ENCODE assay signal across 23 cellular contexts in the genomic region with DNA sequence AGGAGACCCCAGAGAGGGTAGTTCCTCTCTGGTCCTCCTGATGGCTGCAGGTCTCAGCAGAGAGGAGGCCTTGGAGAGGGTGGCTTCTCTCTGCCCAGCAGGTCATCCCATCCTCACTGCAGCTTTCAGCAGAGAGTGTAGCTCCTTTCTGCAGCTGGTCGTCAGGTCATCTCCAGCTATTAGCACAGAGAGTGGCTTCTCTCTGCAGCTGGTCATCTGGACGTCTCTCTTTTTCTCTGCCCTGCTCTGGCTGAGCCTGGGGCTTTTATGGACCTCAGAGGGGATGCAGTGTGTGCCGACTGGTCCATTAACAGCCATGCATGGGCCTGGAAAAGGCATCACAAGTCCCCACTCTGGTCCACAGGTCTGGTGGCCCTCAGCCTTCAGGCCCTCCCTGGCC. TPM values are rescaled to one million over a fixed set of nuclear protein-coding genes. Genes with fewer than 3 reads are reported as not detected.
A peak's percentile ranks its signal among the peaks of the same experiment; 100 is the strongest.
DNase-seq lines count a peak whose midpoint lies in the region; ATAC-seq, FAIRE-seq and TF ChIP-seq lines count a peak whose summit lies in the region.
"Had no signal": no experiment of that assay in that cellular context is flagged by ENCODE, and none has a peak within 500 bp of the region (broad histone marks: within the 10 kb centered on the region; RNA-seq: fewer than 3 reads in every experiment).

No MANE protein-coding gene starts in this region.

- POLR2A ChIA-PET in HepG2 (lab: Yijun Ruan, JAX) (interaction anchor here (1.1 kb wide), 1 partner anchor 20 kb away, joined by 4 read pairs; a partner anchor contains a TSS), GM12878 (lab: Charles Lee) (interaction anchor here (0.6 to 2.5 kb wide), 5 partner anchors 9 to 79 kb away, joined by 3 to 15 read pairs (median 6); no protein-coding TSS in a partner anchor)

- FAIRE-seq in HepG2 (lab: Jason Lieb, UNC) (no peak), GM12878 (lab: Jason Lieb, UNC) (no peak), GM19239 (lab: Jason Lieb, UNC) (no peak)
- FAIRE-seq: GM18507, H54 had no signal

- DNase-seq in HepG2 (ENCODE audit: low spot score): no peak
- DNase-seq in right lobe of liver: no peak
- DNase-seq in GM12878 (ENCODE audit: low read depth, low spot score): no peak
- DNase-seq in mesenchymal stem cell: no peak
- no peak for DNase-seq in posterior vena cava (ENCODE audit: low spot score)
- DNase-seq in putamen (ENCODE audit: low spot score): no peak
- DNase-seq in GM19239 (ENCODE audit: insufficient read length, low spot score): no peak
- DNase-seq: 8988T; Calu3; CD4-positive, alpha-beta memory T cell; HFFc6; Kasumi-1; MG63; NCI-H1048; NCI-H1436; NCI-H1930; NCI-H226; NCI-H524 treated with DMSO at 0.1 percent for 48 hours had no signal

- H2BK5ac ChIP-seq in mesenchymal stem cell (ENCODE audit: low read depth, low read length, poor library complexity, severe bottlenecking): no peak overlapping the region

- H3K9ac ChIP-seq in HepG2 (ENCODE audit: insufficient read depth, low read depth, low read length) (no peak overlapping the region), GM12878 (ENCODE audit: control insufficient read depth, insufficient read depth, low read length) (no peak overlapping the region), mesenchymal stem cell (ENCODE audit: low read length) (no peak overlapping the region)

- TF ChIP-seq POLR2A in HepG2 (IDR thresholded peaks at IDR 0.05; ENCODE audit: insufficient read depth in 1 of 2, low read depth in 2 of 2, low read length in 2 of 2): no peak
- no peak for TF ChIP-seq POLR2A in right lobe of liver (IDR thresholded peaks at IDR 0.05)
- TF ChIP-seq POLR2A in GM12878 (IDR thresholded peaks at IDR 0.05; ENCODE audit: low read depth, low read length): no peak

- H3K9me3 ChIP-seq in HepG2 (ENCODE audit: low read length): no peaks in the 10 kb centered on the region
- no peaks in the 10 kb centered on the region for H3K9me3 ChIP-seq in right lobe of liver
- peaks cover 14% of the 10 kb centered on the region; the same call in 2 of the 3 replicates for H3K9me3 ChIP-seq in GM12878 (replicated peaks; ENCODE audit: control insufficient read depth, insufficient read depth, low read length)
- no peaks in the 10 kb centered on the region for H3K9me3 ChIP-seq in mesenchymal stem cell (ENCODE audit: control insufficient read depth, low read length)
- H3K9me3 ChIP-seq: MG63, SJSA1 had no signal

- peaks cover 22% of the 10 kb centered on the region; the same call in 1 of the 2 replicates for H3K4me1 ChIP-seq in HepG2 (ENCODE audit: insufficient read depth, low read length)
- no peaks in the 10 kb centered on the region for H3K4me1 ChIP-seq in right lobe of liver
- H3K4me1 ChIP-seq in GM12878 (ENCODE audit: control insufficient read depth, insufficient read depth, low read length): peaks cover 28% of the 10 kb centered on the region
- peaks cover 4% of the 10 kb centered on the region for H3K4me1 ChIP-seq in mesenchymal stem cell (ENCODE audit: control insufficient read depth, insufficient read depth, low read depth, low read length)

- H2BK15ac ChIP-seq in mesenchymal stem cell (ENCODE audit: low read depth, poor library complexity, severe bottlenecking): peak overlapping the region; percentile 19

- RAD21 ChIA-PET in GM12878 (lab: Charles Lee; ENCODE audit: unreplicated experiment): interaction anchor here (0.7 to 1.4 kb wide), 6 partner anchors 15 to 91 kb away, joined by 3 to 4 read pairs (median 4); no protein-coding TSS in a partner anchor

- H3K4me3 ChIP-seq in HepG2 (replicated peaks in 1 of 3; ENCODE audit: insufficient read depth in 1 of 3, low read depth in 2 of 3, low read length in 3 of 3) (peak overlapping the region in 1 of 3 experiments; percentile 59; a peak in 1 of 6 replicates), right lobe of liver (no peak overlapping the region), GM12878 (no peak overlapping the region), mesenchymal stem cell (ENCODE audit: insufficient read depth in 1 of 2, low read depth in 1 of 2, low read length in 2 of 2) (no peak overlapping the region)
- H3K4me3 ChIP-seq: MG63, SJSA1 had no signal

- BruUV-seq in HepG2 (replicated peaks; lab: Mats Ljungman, UMichigan) (no TSS peak), GM12878 (replicated peaks; lab: Mats Ljungman, UMichigan) (no TSS peak)

- TF ChIP-seq EP300 in HepG2 (IDR thresholded peaks at IDR 0.05; ENCODE audit: low read depth in 2 of 2, low read length in 2 of 2): no peak
- TF ChIP-seq EP300 in HepG2 (CRISPR knock-in tag; IDR thresholded peaks at IDR 0.05; ENCODE audit: borderline replicate concordance): no peak
- no peak for TF ChIP-seq EP300 in GM12878 (IDR thresholded peaks at IDR 0.05; ENCODE audit: borderline replicate concordance in 1 of 2, control insufficient read depth in 1 of 2, low read depth in 2 of 2, low read length in 2 of 2)

- H2AK5ac ChIP-seq in mesenchymal stem cell (ENCODE audit: low read length, severe bottlenecking): no peak overlapping the region

- intact Hi-C loops in HepG2 (cut with micrococcal nuclease; ENCODE audit: unreplicated experiment): no loop called here
- intact Hi-C loops in right lobe of liver (cut with DNase I): no loop called here
- intact Hi-C loops in GM12878 (cut with micrococcal nuclease; ENCODE audit: unreplicated experiment): loop anchor here (5.0 kb wide), 1 partner anchor 41 kb away; a partner anchor contains a TSS
- intact Hi-C loops in posterior vena cava (cut with DNase I): no loop called here

- H3K14ac ChIP-seq in mesenchymal stem cell (ENCODE audit: low read length in 2 of 2): no peak overlapping the region

- H2AFZ ChIP-seq in HepG2 (ENCODE audit: low read length): no peak overlapping the region
- no peak overlapping the region for H2AFZ ChIP-seq in GM12878 (ENCODE audit: control insufficient read depth, low read depth, low read length)
- no peak overlapping the region for H2AFZ ChIP-seq in mesenchymal stem cell (ENCODE audit: low read depth, low read length)

- no peak overlapping the region for H4K91ac ChIP-seq in mesenchymal stem cell (ENCODE audit: low read length)

- H2BK120ac ChIP-seq in mesenchymal stem cell (ENCODE audit: low read depth, low read length): no peak overlapping the region

- no peaks in the 10 kb centered on the region for H3K79me1 ChIP-seq in mesenchymal stem cell (replicated peaks; ENCODE audit: low read length, poor library complexity, severe bottlenecking)

- no peaks in the 10 kb centered on the region for H3K27me3 ChIP-seq in HepG2 (ENCODE audit: control insufficient read depth in 1 of 2, insufficient read depth in 2 of 2, low read length in 2 of 2)
- no peaks in the 10 kb centered on the region for H3K27me3 ChIP-seq in right lobe of liver
- no peaks in the 10 kb centered on the region for H3K27me3 ChIP-seq in GM12878 (replicated peaks in 1 of 2; ENCODE audit: control insufficient read depth in 2 of 2, insufficient read depth in 2 of 2, low read length in 1 of 2)
- H3K27me3 ChIP-seq in mesenchymal stem cell (ENCODE audit: control insufficient read depth in 1 of 2, insufficient read depth in 1 of 2, low read length in 2 of 2): peaks cover 6 to 21% of the 10 kb centered on the region in 2 experiments
- H3K27me3 ChIP-seq: MG63, SJSA1 had no signal

- CTCF ChIA-PET in HepG2 (lab: Yijun Ruan, JAX; ENCODE audit: low intra/inter-chr PET ratio, low total read pairs) (no interaction called here), GM12878 (lab: Yijun Ruan, JAX) (interaction anchor here (0.7 to 2.8 kb wide), 5 partner anchors 13 to 218 kb away, joined by 3 to 8 read pairs (median 4); no protein-coding TSS in a partner anchor)

- no peaks in the 10 kb centered on the region for H3K79me2 ChIP-seq in HepG2 (ENCODE audit: insufficient read depth, low read length)
- H3K79me2 ChIP-seq in GM12878 (ENCODE audit: control insufficient read depth, insufficient read depth, low read length): no peaks in the 10 kb centered on the region

- H3K27ac ChIP-seq in HepG2 (ENCODE audit: extremely low read length, insufficient read depth, low read length) (no peak overlapping the region), right lobe of liver (no peak overlapping the region), GM12878 (ENCODE audit: control insufficient read depth, insufficient read depth) (no peak overlapping the region), mesenchymal stem cell (ENCODE audit: low read length, poor library complexity, severe bottlenecking) (no peak overlapping the region)
- H3K27ac ChIP-seq: SJSA1 had no signal

- H4K8ac ChIP-seq in mesenchymal stem cell (ENCODE audit: low read length): no peak overlapping the region

- H3K4me2 ChIP-seq in HepG2 (ENCODE audit: low read depth, low read length) (peak overlapping the region; percentile 73), GM12878 (ENCODE audit: control insufficient read depth, insufficient read depth) (no peak overlapping the region), mesenchymal stem cell (ENCODE audit: low read length, poor library complexity, severe bottlenecking) (no peak overlapping the region)

- TF ChIP-seq CTCF in HepG2 (CRISPR knock-in tag; IDR thresholded peaks at IDR 0.05) (no peak), right lobe of liver (IDR thresholded peaks at IDR 0.05) (no peak), GM12878 (IDR thresholded peaks at IDR 0.05 in 2 of 3, conservative IDR thresholded peaks at IDR 0.05 in 1 of 3; ENCODE audit: control insufficient read depth in 2 of 3, extremely low read depth in 1 of 3, insufficient read depth in 1 of 3, low read depth in 3 of 3, low read length in 3 of 3) (no peak)

- WGBS in HepG2 (ENCODE audit: low lambda C conversion rate): 14% methylated on average over 2 of the region's 3 CpGs
- no CpG with 5 or more reads among the region's 3 CpGs for WGBS in right lobe of liver (ENCODE audit: insufficient coverage, low coverage, low lambda C conversion rate, missing lambda C conversion rate)
- WGBS in GM12878 (ENCODE audit: insufficient coverage, insufficient replicate concordance, low lambda C conversion rate, missing lambda C conversion rate): 75% methylated on average over 3 of the region's 3 CpGs
- 65% methylated on average over 3 of the region's 3 CpGs for WGBS in mesenchymal stem cell

- no peak overlapping the region for H3K23ac ChIP-seq in mesenchymal stem cell (ENCODE audit: low read length in 2 of 2)

- H4K20me1 ChIP-seq in HepG2 (ENCODE audit: insufficient read depth, low read length) (no peaks in the 10 kb centered on the region), GM12878 (ENCODE audit: control insufficient read depth, insufficient read depth) (no peaks in the 10 kb centered on the region)

- H3K18ac ChIP-seq in mesenchymal stem cell (ENCODE audit: low read depth in 1 of 2, low read length in 2 of 2): no peak overlapping the region

- no peak for TF ChIP-seq RAD21 in HepG2 (CRISPR knock-in tag; IDR thresholded peaks at IDR 0.05)
- TF ChIP-seq RAD21 in GM12878 (IDR thresholded peaks at IDR 0.05; ENCODE audit: insufficient read depth, low read depth, low read length): no peak

- H3K36me3 ChIP-seq in HepG2 (replicated peaks in 1 of 2; ENCODE audit: control insufficient read depth in 1 of 2, insufficient read depth in 2 of 2, low read length in 2 of 2): no peaks in the 10 kb centered on the region
- H3K36me3 ChIP-seq in right lobe of liver: no peaks in the 10 kb centered on the region
- no peaks in the 10 kb centered on the region for H3K36me3 ChIP-seq in GM12878 (ENCODE audit: control insufficient read depth in 2 of 2, insufficient read depth in 2 of 2, low read length in 1 of 2)
- H3K36me3 ChIP-seq in mesenchymal stem cell (ENCODE audit: control insufficient read depth in 1 of 2, insufficient read depth in 2 of 2, low read depth in 1 of 2, low read length in 2 of 2): no peaks in the 10 kb centered on the region
- H3K36me3 ChIP-seq: MG63, SJSA1 had no signal

- ATAC-seq in HepG2 (peak; percentile 46), right lobe of liver (no peak), GM12878 (no peak), GM21825 (IDR thresholded peaks at IDR 0.05; ENCODE audit: unreplicated experiment) (no peak)

- H3K4ac ChIP-seq in mesenchymal stem cell (ENCODE audit: low read depth in 1 of 2, low read length in 2 of 2): no peak overlapping the region

- in situ Hi-C loops in HepG2 (cut with HindIII; ENCODE audit: extremely low pct_ligation_motif_present, low pct_unique_long_range_greater_than_20kb): no loop called here
- in situ Hi-C loops in GM12878 (cut with MboI): no loop called here

- H2BK12ac ChIP-seq in mesenchymal stem cell (ENCODE audit: low read length in 2 of 2): no peak overlapping the region

- SMC1A ChIA-PET in GM12878 (lab: Charles Lee; ENCODE audit: uncharacterized antibody, unreplicated experiment): interaction anchor here (0.9 to 1.9 kb wide), 3 partner anchors 11 to 83 kb away, joined by 3 to 5 read pairs (median 4); no protein-coding TSS in a partner anchor

RNA-seq across cellular contexts. Expression of a gene that starts 20.3 kb away (rescaled TPM):
- total RNA-seq in HepG2 (2016; rRNA removed; fragmentation: Illumina TruSeq; extraction: Trizol): 0.20 and 1.0 TPM in 2 replicates
- 0.26 and 0.30 TPM in 2 replicates for total RNA-seq in HepG2 (2016; cell fraction: cytosol; rRNA removed; fragmentation: Illumina TruSeq; extraction: Trizol; ENCODE audit: low read depth)
- 0.25 and 0.84 TPM in 2 replicates for total RNA-seq in HepG2 (2016; cell fraction: insoluble cytoplasmic fraction; rRNA removed; fragmentation: Illumina TruSeq; extraction: Trizol)
- total RNA-seq in HepG2 (2016; cell fraction: membrane; rRNA removed; fragmentation: Illumina TruSeq; extraction: Trizol): 0.49 and 0.62 TPM in 2 replicates
- 0.78 and 0.90 TPM in 2 replicates for total RNA-seq in HepG2 (2016; cell fraction: nucleus; rRNA removed; fragmentation: Illumina TruSeq; extraction: Trizol)
- 1.5 and 1.8 TPM in 2 replicates for polyA plus RNA-seq in HepG2 (2011; rRNA removed)
- polyA plus RNA-seq in HepG2 (2011; cell fraction: cytosol; rRNA removed): 1.0 and 1.7 TPM in 2 replicates
- 1.2 and 1.4 TPM in 2 replicates for polyA plus RNA-seq in HepG2 (2011; cell fraction: nucleus; rRNA removed)
- 1.5 and 2.6 TPM in 2 replicates for polyA plus RNA-seq in HepG2 (2012)
- polyA plus RNA-seq in HepG2 (2016; cell fraction: cytosol; fragmentation: Illumina TruSeq; extraction: Trizol; ENCODE audit: low read depth): 0.10 and 0.31 TPM in 2 replicates
- 0.24 and 0.45 TPM in 2 replicates for polyA plus RNA-seq in HepG2 (2016; cell fraction: insoluble cytoplasmic fraction; fragmentation: Illumina TruSeq; extraction: Trizol; ENCODE audit: low read depth)
- polyA plus RNA-seq in HepG2 (2016; cell fraction: membrane; fragmentation: Illumina TruSeq; extraction: Trizol; ENCODE audit: low read depth): 0.22 and 0.38 TPM in 2 replicates
- polyA plus RNA-seq in HepG2 (2016; cell fraction: nucleus; fragmentation: Illumina TruSeq; extraction: Trizol; ENCODE audit: insufficient read depth, low read depth): 1.9 and 2.1 TPM in 2 replicates
- polyA minus RNA-seq in HepG2 (2011; rRNA and poly(A)+ RNA removed; ENCODE audit: low replicate concordance): 1.4 and 15.3 TPM in 2 replicates
- polyA minus RNA-seq in HepG2 (2011; cell fraction: cytosol; rRNA and poly(A)+ RNA removed): 0.40 and 1.7 TPM in 2 replicates
- 1.2 and 1.5 TPM in 2 replicates for polyA minus RNA-seq in HepG2 (2011; cell fraction: nucleus; rRNA and poly(A)+ RNA removed)
- 1 to 10 TPM in 1 of 6 experiments, under 1 TPM in 2, not detected in 3; 0.27 to 1.6 (median 0.55) TPM for total RNA-seq in right lobe of liver
- total RNA-seq in GM12878 (2013; cell fraction: nucleolus; rRNA removed): 48.6 and 53.3 TPM in 2 replicates
- total RNA-seq in GM12878 (2014; rRNA removed): 72.8 and 75.3 TPM in 2 replicates
- 20.9 and 22.7 TPM in 2 replicates for total RNA-seq in GM12878 (2014; rRNA removed; fragmentation: Illumina TruSeq; extraction: Trizol)
- 60.1 TPM in 2 replicates for total RNA-seq in GM12878 (2021)
- 20.3 TPM for polyA plus RNA-seq in GM12878 (2011; ENCODE audit: low read depth)
- polyA plus RNA-seq in GM12878 (2011; rRNA removed): 24.6 and 33.3 TPM in 2 replicates
- 31.1 and 35.9 TPM in 2 replicates for polyA plus RNA-seq in GM12878 (2011; cell fraction: cytosol; rRNA removed)
- 21.7 and 29.6 TPM in 2 replicates for polyA plus RNA-seq in GM12878 (2011; cell fraction: nucleus; rRNA removed)
- 41.9 and 76.9 TPM in 2 replicates for polyA plus RNA-seq in GM12878 (2012)
- polyA plus RNA-seq in GM12878 (2014; fragmentation: Illumina TruSeq; extraction: Trizol): 13.4 and 14.7 TPM in 2 replicates
- polyA plus RNA-seq in GM12878 (2014; fragmentation: Nextera tagmentation; extraction: Ambion mirVana): 10 to 100 TPM in 1 of 2 experiments, 1 to 10 TPM in 1; 6.2 to 12.8 TPM
- 46.8 and 48.0 TPM in 2 replicates for polyA plus RNA-seq in GM12878 (2014; rRNA removed)
- 10 to 100 TPM; 20.7 to 21.5 TPM for polyA plus RNA-seq in GM12878 (2016; fragmentation: Nextera tagmentation; extraction: Ambion mirVana)
- polyA minus RNA-seq in GM12878 (2011; rRNA and poly(A)+ RNA removed): 11.6 and 25.0 TPM in 2 replicates
- 19.6 and 29.1 TPM in 2 replicates for polyA minus RNA-seq in GM12878 (2011; cell fraction: cytosol; rRNA and poly(A)+ RNA removed)
- 14.4 and 18.5 TPM in 2 replicates for polyA minus RNA-seq in GM12878 (2011; cell fraction: nucleus; rRNA and poly(A)+ RNA removed)
- 3.2 TPM for polyA plus RNA-seq in mesenchymal stem cell (2013, experiment 1 of 2)
- 3.4 TPM for polyA plus RNA-seq in mesenchymal stem cell (2013, experiment 2 of 2)
- total RNA-seq in posterior vena cava: under 1 TPM; 0.42 to 0.67 TPM

RNA-seq across cellular contexts. Expression of a gene that starts 39.9 kb away (rescaled TPM):
- not detected in 2 replicates for total RNA-seq in HepG2 (2016; rRNA removed; fragmentation: Illumina TruSeq; extraction: Trizol)
- not detected in 2 replicates for total RNA-seq in HepG2 (2016; cell fraction: cytosol; rRNA removed; fragmentation: Illumina TruSeq; extraction: Trizol; ENCODE audit: low read depth)
- total RNA-seq in HepG2 (2016; cell fraction: insoluble cytoplasmic fraction; rRNA removed; fragmentation: Illumina TruSeq; extraction: Trizol): not detected in 2 replicates
- total RNA-seq in HepG2 (2016; cell fraction: membrane; rRNA removed; fragmentation: Illumina TruSeq; extraction: Trizol): not detected in 2 replicates
- total RNA-seq in HepG2 (2016; cell fraction: nucleus; rRNA removed; fragmentation: Illumina TruSeq; extraction: Trizol): not detected in 2 replicates
- polyA plus RNA-seq in HepG2 (2011; rRNA removed): 0.13 and 0.51 TPM in 2 replicates
- polyA plus RNA-seq in HepG2 (2011; cell fraction: cytosol; rRNA removed): 0.40 and 0.45 TPM in 2 replicates
- polyA plus RNA-seq in HepG2 (2011; cell fraction: nucleus; rRNA removed): 0.80 TPM in 2 replicates
- 0.37 TPM in 1 of 2 replicates, not detected in the other for polyA plus RNA-seq in HepG2 (2012)
- polyA plus RNA-seq in HepG2 (2016; cell fraction: cytosol; fragmentation: Illumina TruSeq; extraction: Trizol; ENCODE audit: low read depth): not detected in 2 replicates
- not detected in 2 replicates for polyA plus RNA-seq in HepG2 (2016; cell fraction: insoluble cytoplasmic fraction; fragmentation: Illumina TruSeq; extraction: Trizol; ENCODE audit: low read depth)
- polyA plus RNA-seq in HepG2 (2016; cell fraction: membrane; fragmentation: Illumina TruSeq; extraction: Trizol; ENCODE audit: low read depth): not detected in 2 replicates
- not detected in 2 replicates for polyA plus RNA-seq in HepG2 (2016; cell fraction: nucleus; fragmentation: Illumina TruSeq; extraction: Trizol; ENCODE audit: insufficient read depth, low read depth)
- 0.22 and 1.2 TPM in 2 replicates for polyA minus RNA-seq in HepG2 (2011; rRNA and poly(A)+ RNA removed; ENCODE audit: low replicate concordance)
- polyA minus RNA-seq in HepG2 (2011; cell fraction: cytosol; rRNA and poly(A)+ RNA removed): not detected in 2 replicates
- polyA minus RNA-seq in HepG2 (2011; cell fraction: nucleus; rRNA and poly(A)+ RNA removed): not detected in 2 replicates
- not detected for total RNA-seq in right lobe of liver
- total RNA-seq in GM12878 (2013; cell fraction: nucleolus; rRNA removed): 147 and 150 TPM in 2 replicates
- 421 and 441 TPM in 2 replicates for total RNA-seq in GM12878 (2014; rRNA removed)
- total RNA-seq in GM12878 (2014; rRNA removed; fragmentation: Illumina TruSeq; extraction: Trizol): 151 and 155 TPM in 2 replicates
- 269 and 285 TPM in 2 replicates for total RNA-seq in GM12878 (2021)
- 88.8 TPM for polyA plus RNA-seq in GM12878 (2011; ENCODE audit: low read depth)
- 117 and 262 TPM in 2 replicates for polyA plus RNA-seq in GM12878 (2011; rRNA removed)
- 434 and 636 TPM in 2 replicates for polyA plus RNA-seq in GM12878 (2011; cell fraction: cytosol; rRNA removed)
- polyA plus RNA-seq in GM12878 (2011; cell fraction: nucleus; rRNA removed): 321 and 457 TPM in 2 replicates
- 227 and 312 TPM in 2 replicates for polyA plus RNA-seq in GM12878 (2012)
- 9.4 and 52.9 TPM in 2 replicates for polyA plus RNA-seq in GM12878 (2014; fragmentation: Illumina TruSeq; extraction: Trizol)
- polyA plus RNA-seq in GM12878 (2014; fragmentation: Nextera tagmentation; extraction: Ambion mirVana): 10 to 100 TPM; 16.4 to 35.8 TPM
- polyA plus RNA-seq in GM12878 (2014; rRNA removed): 405 and 437 TPM in 2 replicates
- polyA plus RNA-seq in GM12878 (2016; fragmentation: Nextera tagmentation; extraction: Ambion mirVana): 100 to 1,000 TPM; 348 to 371 TPM
- polyA minus RNA-seq in GM12878 (2011; rRNA and poly(A)+ RNA removed): 149 and 245 TPM in 2 replicates
- polyA minus RNA-seq in GM12878 (2011; cell fraction: cytosol; rRNA and poly(A)+ RNA removed): 94.1 and 120 TPM in 2 replicates
- polyA minus RNA-seq in GM12878 (2011; cell fraction: nucleus; rRNA and poly(A)+ RNA removed): 56.8 and 85.8 TPM in 2 replicates
- polyA plus RNA-seq in mesenchymal stem cell (2013, experiment 1 of 2): not detected
- not detected for polyA plus RNA-seq in mesenchymal stem cell (2013, experiment 2 of 2)
- under 1 TPM in 1 of 2 donors, not detected in 1; 0.46 TPM for total RNA-seq in posterior vena cava
- total RNA-seq: HFFc6 had no signal
- polyA plus RNA-seq: BJ had no signal

RNA-seq across cellular contexts. Expression of a gene that starts 49.0 kb away (rescaled TPM):
- total RNA-seq in HepG2 (2016; rRNA removed; fragmentation: Illumina TruSeq; extraction: Trizol) (not detected in 2 replicates), right lobe of liver (10 to 100 TPM in 2 of 6 experiments, 1 to 10 TPM in 1, under 1 TPM in 3; 0.24 to 19.2 (median 1.4) TPM), GM12878 (2014; rRNA removed) (2.5 and 2.8 TPM in 2 replicates), GM12878 (2014; rRNA removed; fragmentation: Illumina TruSeq; extraction: Trizol) (1.3 and 1.4 TPM in 2 replicates), GM12878 (2021) (22.4 and 30.4 TPM in 2 replicates), posterior vena cava (under 1 TPM; 0.42 to 0.48 TPM)
- not detected in 2 replicates for total RNA-seq in HepG2 (2016; cell fraction: cytosol; rRNA removed; fragmentation: Illumina TruSeq; extraction: Trizol; ENCODE audit: low read depth)
- total RNA-seq in HepG2 (2016; cell fraction: insoluble cytoplasmic fraction; rRNA removed; fragmentation: Illumina TruSeq; extraction: Trizol): not detected in 2 replicates
- total RNA-seq in HepG2 (2016; cell fraction: membrane; rRNA removed; fragmentation: Illumina TruSeq; extraction: Trizol): not detected in 2 replicates
- not detected in 2 replicates for total RNA-seq in HepG2 (2016; cell fraction: nucleus; rRNA removed; fragmentation: Illumina TruSeq; extraction: Trizol)
- polyA plus RNA-seq in HepG2 (2011; rRNA removed) (0.21 TPM in 1 of 2 replicates, not detected in the other), GM12878 (2011; rRNA removed) (0.12 and 0.29 TPM in 2 replicates), GM12878 (2014; fragmentation: Illumina TruSeq; extraction: Trizol) (5.9 and 7.1 TPM in 2 replicates), GM12878 (2014; fragmentation: Nextera tagmentation; extraction: Ambion mirVana) (under 1 TPM; 0.79 to 0.85 TPM), GM12878 (2014; rRNA removed) (5.1 and 7.5 TPM in 2 replicates), GM12878 (2016; fragmentation: Nextera tagmentation; extraction: Ambion mirVana) (10 to 100 TPM; 12.1 to 20.0 TPM)
- polyA plus RNA-seq in HepG2 (2011; cell fraction: cytosol; rRNA removed): 0.18 TPM in 1 of 2 replicates, not detected in the other
- polyA plus RNA-seq in HepG2 (2011; cell fraction: nucleus; rRNA removed): 0.12 TPM in 1 of 2 replicates, not detected in the other
- 0.16 and 0.45 TPM in 2 replicates for polyA plus RNA-seq in HepG2 (2012)
- not detected in 2 replicates for polyA plus RNA-seq in HepG2 (2016; cell fraction: cytosol; fragmentation: Illumina TruSeq; extraction: Trizol; ENCODE audit: low read depth)
- not detected in 2 replicates for polyA plus RNA-seq in HepG2 (2016; cell fraction: insoluble cytoplasmic fraction; fragmentation: Illumina TruSeq; extraction: Trizol; ENCODE audit: low read depth)
- 0.09 TPM in 1 of 2 replicates, not detected in the other for polyA plus RNA-seq in HepG2 (2016; cell fraction: membrane; fragmentation: Illumina TruSeq; extraction: Trizol; ENCODE audit: low read depth)
- polyA plus RNA-seq in HepG2 (2016; cell fraction: nucleus; fragmentation: Illumina TruSeq; extraction: Trizol; ENCODE audit: insufficient read depth, low read depth): not detected in 2 replicates
- polyA minus RNA-seq in HepG2 (2011; rRNA and poly(A)+ RNA removed; ENCODE audit: low replicate concordance): 1.1 TPM in 1 of 2 replicates, not detected in the other
- polyA minus RNA-seq in HepG2 (2011; cell fraction: cytosol; rRNA and poly(A)+ RNA removed): not detected in 2 replicates
- 0.26 TPM in 1 of 2 replicates, not detected in the other for polyA minus RNA-seq in HepG2 (2011; cell fraction: nucleus; rRNA and poly(A)+ RNA removed)
- 1.8 and 4.3 TPM in 2 replicates for total RNA-seq in GM12878 (2013; cell fraction: nucleolus; rRNA removed)
- polyA plus RNA-seq in GM12878 (2011; ENCODE audit: low read depth): 1.4 TPM
- 1.2 and 1.6 TPM in 2 replicates for polyA plus RNA-seq in GM12878 (2011; cell fraction: cytosol; rRNA removed)
- 1.1 and 2.1 TPM in 2 replicates for polyA plus RNA-seq in GM12878 (2011; cell fraction: nucleus; rRNA removed)
- polyA plus RNA-seq in GM12878 (2012): 4.8 and 8.1 TPM in 2 replicates
- polyA minus RNA-seq in GM12878 (2011; rRNA and poly(A)+ RNA removed): 0.73 and 2.7 TPM in 2 replicates
- 3.4 and 8.4 TPM in 2 replicates for polyA minus RNA-seq in GM12878 (2011; cell fraction: cytosol; rRNA and poly(A)+ RNA removed)
- polyA minus RNA-seq in GM12878 (2011; cell fraction: nucleus; rRNA and poly(A)+ RNA removed): 1.1 and 2.9 TPM in 2 replicates
- polyA plus RNA-seq in mesenchymal stem cell (2013, experiment 1 of 2): not detected
- polyA plus RNA-seq in mesenchymal stem cell (2013, experiment 2 of 2): 0.01 TPM
- total RNA-seq: HFFc6, SJSA1 had no signal
- polyA plus RNA-seq: BJ had no signal

Comparison
In these comparisons a context has a peak if more than half of its experiments do, and no peak if none do; other contexts are left out.
1. RNA of a gene that starts 20.3 kb away (total RNA-seq): 20.9 to 75.3 TPM in GM12878; 0.20 to 1.0 TPM in HepG2, 0.42 to 0.67 TPM in posterior vena cava and 0.27 to 1.6 TPM in right lobe of liver; every median in the first group is over 4 times any median in the second.
2. RNA of a gene that starts 39.9 kb away (total RNA-seq): 147 to 441 TPM in GM12878; 0.46 TPM in posterior vena cava, not detected in HepG2 and not detected in right lobe of liver; every median in the first group is over 100 times any median in the second.